In genomic region chr14:54697806-54698205, GRCh38 we compare ENCODE assay signal across 23 cellular contexts.
DNase-seq lines count a peak whose midpoint lies in the region; ATAC-seq, FAIRE-seq and TF ChIP-seq lines count a peak whose summit lies in the region.
"Had no signal": no experiment of that assay in that cellular context is flagged by ENCODE, and none has a peak within 500 bp of the region (broad histone marks: within the 10 kb centered on the region; RNA-seq: fewer than 3 reads in every experiment).

No MANE protein-coding gene starts in this region.

- no peak overlapping the region for H3K4me3 ChIP-seq in bronchial epithelial cell (ENCODE audit: low read depth, low read length)
- no peak overlapping the region for H3K4me3 ChIP-seq in subcutaneous abdominal adipose tissue (ENCODE audit: low read depth in 1 of 5, low read length in 5 of 5)
- H3K4me3 ChIP-seq: adrenal gland had no signal

- H3K9ac ChIP-seq in subcutaneous abdominal adipose tissue (ENCODE audit: low read length in 5 of 5), result no peak overlapping the region

- no peaks in the 10 kb centered on the region for H3K9me3 Mint-ChIP-seq in mesothelial cell of epicardium
- H3K9me3 Mint-ChIP-seq: CD4-positive, alpha-beta memory T cell; dendritic cell treated with granulocyte-macrophage colony-stimulating factor and Interleukin-4, amounts not matched to agents 40 ng/mL and 50 ng/mL, for 4 days; H9; IgD-negative memory B cell; natural killer cell had no signal

- CTCF ChIA-PET in RWPE1 (lab: Yijun Ruan, JAX), result interaction anchor here (0.6 kb wide), 1 partner anchor 71 kb away, joined by 3 read pairs; no protein-coding TSS in a partner anchor

- H3K27ac ChIP-seq in RWPE1, result no peak overlapping the region
- H3K27ac ChIP-seq in subcutaneous abdominal adipose tissue (ENCODE audit: low read depth, low read length), result peak overlapping the region; percentile 39
- H3K27ac ChIP-seq: adrenal gland, HL-60 had no signal

- H3K36me3 ChIP-seq in bronchial epithelial cell (ENCODE audit: control insufficient read depth, insufficient read depth, low read length), result peaks cover 2% of the 10 kb centered on the region
- H3K36me3 ChIP-seq in subcutaneous abdominal adipose tissue (ENCODE audit: control insufficient read depth in 5 of 5, insufficient read depth in 5 of 5, low read length in 5 of 5), result peaks cover 0 to 6% (median 4%) of the 10 kb centered on the region in 5 donors

- peak overlapping the region; percentile 41 for H3K27ac Mint-ChIP-seq in mesothelial cell of epicardium
- H3K27ac Mint-ChIP-seq: activated CD8-positive, alpha-beta T cell treated with anti-CD3 and anti-CD28 coated beads, Interleukin-2, amount 10 ng/mL, durations not matched to agents 7 days and 5 days; CD4-positive, alpha-beta memory T cell; dendritic cell treated with granulocyte-macrophage colony-stimulating factor and Interleukin-4, amounts not matched to agents 40 ng/mL and 50 ng/mL, for 4 days; IgD-negative memory B cell; natural killer cell had no signal

- peaks cover 3% of the 10 kb centered on the region for H3K36me3 Mint-ChIP-seq in mesothelial cell of epicardium
- H3K36me3 Mint-ChIP-seq: CD4-positive, alpha-beta memory T cell; natural killer cell had no signal

- no peak for ATAC-seq in HG03520 (IDR thresholded peaks at IDR 0.05; ENCODE audit: unreplicated experiment)
- ATAC-seq: activated CD4-positive, CD25-positive, alpha-beta regulatory T cell treated with anti-CD3 and anti-CD28 coated beads, Interleukin-2, amount 50 U/mL, for 24 hours; activated CD8-positive, alpha-beta T cell treated with anti-CD3 and anti-CD28 coated beads, Interleukin-2, amount 10 ng/mL, durations not matched to agents 7 days and 5 days; natural killer cell had no signal

- no peak for FAIRE-seq in bronchial epithelial cell (lab: Jason Lieb, UNC)
- FAIRE-seq: endometrium, G401.6 had no signal

- H3K9me3 ChIP-seq in subcutaneous abdominal adipose tissue (ENCODE audit: control insufficient read depth in 5 of 5, low read length in 5 of 5), result no peaks in the 10 kb centered on the region
- H3K9me3 ChIP-seq: adrenal gland had no signal

- TF ChIP-seq CTCF in RWPE1 (conservative IDR thresholded peaks at IDR 0.05; ENCODE audit: low read depth) (no peak), bronchial epithelial cell (IDR thresholded peaks at IDR 0.05; ENCODE audit: insufficient read depth, low read length, severe bottlenecking) (no peak), mesothelial cell of epicardium (IDR thresholded peaks at IDR 0.05; ENCODE audit: unreplicated experiment) (no peak)

- H3K4me3 Mint-ChIP-seq in mesothelial cell of epicardium, result no peak overlapping the region
- H3K4me3 Mint-ChIP-seq: activated CD8-positive, alpha-beta T cell treated with anti-CD3 and anti-CD28 coated beads, Interleukin-2, amount 10 ng/mL, durations not matched to agents 7 days and 5 days; CD4-positive, alpha-beta memory T cell; dendritic cell treated with granulocyte-macrophage colony-stimulating factor and Interleukin-4, amounts not matched to agents 40 ng/mL and 50 ng/mL, for 4 days; H9; IgD-negative memory B cell; natural killer cell had no signal

- POLR2A ChIA-PET in RWPE1 (lab: Yijun Ruan, JAX; ENCODE audit: low non-redundant PET), result no interaction called here

- H3K4me1 Mint-ChIP-seq in mesothelial cell of epicardium, result peaks cover 27% of the 10 kb centered on the region
- H3K4me1 Mint-ChIP-seq: CD4-positive, alpha-beta memory T cell; natural killer cell had no signal

- DNase-seq in RWPE1 (ENCODE audit: low spot score), result peak; percentile 62
- peak; percentile 77 for DNase-seq in bronchial epithelial cell (ENCODE audit: low read depth)
- DNase-seq in mesothelial cell of epicardium (ENCODE audit: low spot score in 2 of 2, unreplicated experiment in 2 of 2), result no peak
- no peak for DNase-seq in KBM-7
- no peak for DNase-seq in stimulated activated CD4-positive, alpha-beta T cell treated with anti-CD3 and anti-CD28 coated beads, Interleukin-1b, Interleukin-23, amount 100 ng/mL, for 48 hours
- DNase-seq: activated CD8-positive, alpha-beta T cell treated with anti-CD3 and anti-CD28 coated beads, Interleukin-2, amount 10 ng/mL, durations not matched to agents 7 days and 5 days; activated naive CD4-positive, alpha-beta T cell; activated T-cell treated with anti-CD3 and anti-CD28 coated beads, Interleukin-2, amount 50 U/mL, for 1 hour; adrenal gland; CD4-positive, alpha-beta memory T cell; H9; hippocampal formation; MM.1S; natural killer cell; NCI-H1436 treated with DMSO at 0.1 percent for 48 hours had no signal

- in situ Hi-C loops in KBM-7 (cut with MboI; ENCODE audit: low pct_unique_long_range_greater_than_20kb, low sequenced_read_pairs), result no loop called here

- no peaks in the 10 kb centered on the region for H3K27me3 ChIP-seq in bronchial epithelial cell (ENCODE audit: control insufficient read depth, insufficient read depth, low read length)
- no peaks in the 10 kb centered on the region for H3K27me3 ChIP-seq in subcutaneous abdominal adipose tissue (ENCODE audit: control insufficient read depth in 5 of 5, insufficient read depth in 4 of 5, low read length in 5 of 5)
- H3K27me3 ChIP-seq: adrenal gland had no signal

- no peaks in the 10 kb centered on the region for H3K27me3 Mint-ChIP-seq in mesothelial cell of epicardium (ENCODE audit: low read depth)
- H3K27me3 Mint-ChIP-seq: IgD-negative memory B cell had no signal

- peaks cover 1 to 26% (median 17%) of the 10 kb centered on the region in 5 donors for H3K4me1 ChIP-seq in subcutaneous abdominal adipose tissue (ENCODE audit: control insufficient read depth in 5 of 5, insufficient read depth in 5 of 5, low read length in 5 of 5)

Comparison
In these comparisons a context has a peak if more than half of its experiments do, and no peak if none do; other contexts are left out.
1. DNase-seq: peak in RWPE1 (single experiment) and bronchial epithelial cell (single experiment); none in mesothelial cell of epicardium (0 of 2), KBM-7 (single experiment) and stimulated activated CD4-positive, alpha-beta T cell treated with anti-CD3 and anti-CD28 coated beads, Interleukin-1b, Interleukin-23, amount 100 ng/mL, for 48 hours (single experiment).